ENCODE assay signal across 8 cellular contexts in genomic region chr1:52055854-52056109, GRCh38. TPM values are rescaled to one million over a fixed set of nuclear protein-coding genes. Genes with fewer than 3 reads are reported as not detected.
DNase-seq lines count a peak whose midpoint lies in the region; ATAC-seq and TF ChIP-seq lines count a peak whose summit lies in the region.

No MANE protein-coding gene starts in this region.

- H3K27me3 ChIP-seq in colonic mucosa: no peaks in the 10 kb centered on the region

- POLR2A ChIA-PET in naive thymus-derived CD8-positive, alpha-beta T cell (lab: Charles Lee): interaction anchor here (1.4 to 5.1 kb wide), 4 partner anchors 12 to 349 kb away, joined by 3 to 55 read pairs (median 5); partner anchors contain the start of genes KTI12, ORC1 and PRPF38A

- H3K9me3 Mint-ChIP-seq in naive thymus-derived CD8-positive, alpha-beta T cell: no peaks in the 10 kb centered on the region

- H3K4me3 Mint-ChIP-seq in naive thymus-derived CD8-positive, alpha-beta T cell: peak overlapping the region; percentile 88 to 100 (median 99)

- intact Hi-C loops in colonic mucosa (cut with DNase I): no loop called here

- H3K27ac Mint-ChIP-seq in naive thymus-derived CD8-positive, alpha-beta T cell: peak overlapping the region; percentile 92 to 98 (median 96)

- peak overlapping the region; percentile 91 for H3K27ac ChIP-seq in KOPT-K1 (ENCODE audit: low read depth, low read length, poor library complexity, severe bottlenecking)
- peak overlapping the region; percentile 92 for H3K27ac ChIP-seq in colonic mucosa

- H3K36me3 ChIP-seq in KOPT-K1 (ENCODE audit: insufficient read depth, low read length) (peaks cover 38% of the 10 kb centered on the region), colonic mucosa (no peaks in the 10 kb centered on the region)

- H3K4me1 Mint-ChIP-seq in naive thymus-derived CD8-positive, alpha-beta T cell: peaks cover 36 to 71% (median 70%) of the 10 kb centered on the region in 4 donors

- DNase-seq in AG09309 (ENCODE audit: low read depth): no peak
- DNase-seq in colonic mucosa: no peak
- no peak for DNase-seq in naive thymus-derived CD8-positive, alpha-beta T cell
- DNase-seq in central memory CD4-positive, alpha-beta T cell: no peak
- no peak for DNase-seq in iPS-NIHi11 (ENCODE audit: low spot score)
- DNase-seq in ecto neural progenitor cell (ENCODE audit: low spot score): no peak

- TF ChIP-seq CTCF in AG09309 (IDR thresholded peaks at IDR 0.05; ENCODE audit: control insufficient read depth, insufficient read depth, low read depth, low read length, missing control alignments) (no peak), colonic mucosa (IDR thresholded peaks at IDR 0.05) (no peak)

- peaks cover 4 to 33% (median 8%) of the 10 kb centered on the region in 3 donors for H3K36me3 Mint-ChIP-seq in naive thymus-derived CD8-positive, alpha-beta T cell

- H3K4me1 ChIP-seq in colonic mucosa: peaks cover 10% of the 10 kb centered on the region

- no peak for ATAC-seq in naive thymus-derived CD8-positive, alpha-beta T cell
- ATAC-seq in GM21717 (IDR thresholded peaks at IDR 0.05; ENCODE audit: unreplicated experiment): no peak

- H3K9me3 ChIP-seq in KOPT-K1 (ENCODE audit: insufficient read depth, low read length, poor library complexity, severe bottlenecking) (no peaks in the 10 kb centered on the region), colonic mucosa (no peaks in the 10 kb centered on the region)

- no peaks in the 10 kb centered on the region for H3K27me3 Mint-ChIP-seq in naive thymus-derived CD8-positive, alpha-beta T cell

- H3K4me3 ChIP-seq in AG09309 (ENCODE audit: control insufficient read depth, low read depth, low read length): peak overlapping the region; percentile 89
- H3K4me3 ChIP-seq in colonic mucosa: peak overlapping the region; percentile 77

- H3K9ac ChIP-seq in colonic mucosa (ENCODE audit: low read depth in 2 of 2, low read length in 2 of 2): peak overlapping the region in 1 of 2 donors; percentile 97

RNA-seq across cellular contexts. Expression of gene BTF3L4, which starts 0.3 kb away (rescaled TPM):
- 10 to 100 TPM; 20.7 to 23.4 TPM for total RNA-seq in colonic mucosa
- 10 to 100 TPM; 33.1 to 38.2 TPM for total RNA-seq in naive thymus-derived CD8-positive, alpha-beta T cell
- 10 to 100 TPM; 61.9 to 71.0 (median 68.4) TPM for polyA plus RNA-seq in naive thymus-derived CD8-positive, alpha-beta T cell

RNA-seq across cellular contexts. Expression of gene TXNDC12, which starts 0.8 kb away (rescaled TPM):
- total RNA-seq in colonic mucosa: 10 to 100 TPM; 51.7 to 68.1 TPM
- 10 to 100 TPM; 34.3 to 35.3 TPM for total RNA-seq in naive thymus-derived CD8-positive, alpha-beta T cell
- 10 to 100 TPM; 77.9 to 95.3 (median 84.0) TPM for polyA plus RNA-seq in naive thymus-derived CD8-positive, alpha-beta T cell

RNA-seq across cellular contexts. Expression of gene KTI12, which starts 22.2 kb away (rescaled TPM):
- total RNA-seq in colonic mucosa: 1 to 10 TPM; 7.5 to 8.4 TPM
- 10 to 100 TPM; 16.9 to 19.5 TPM for total RNA-seq in naive thymus-derived CD8-positive, alpha-beta T cell
- polyA plus RNA-seq in naive thymus-derived CD8-positive, alpha-beta T cell: 10 to 100 TPM; 42.2 to 47.5 (median 44.0) TPM
